1 cellular context compared by ENCODE assay signal in genomic region chr20:53608071-53608455, GRCh38.
TF ChIP-seq lines count a peak whose summit lies in the region.

No MANE protein-coding gene starts in this region.

TF ChIP-seq in K562, 482 proteins besides CTCF, POLR2A, EP300 and RAD21 (continued from another document):
- TF ChIP-seq HMGXB4 (CRISPR knock-in tag; IDR thresholded peaks at IDR 0.05) (no peak), PML (IDR thresholded peaks at IDR 0.05; ENCODE audit: low read length) (no peak), ZNF655 (CRISPR knock-in tag; IDR thresholded peaks at IDR 0.05) (no peak), NFIC (IDR thresholded peaks at IDR 0.05) (0 out of 2 replicates have a peak, but pooled peaks have one; percentile 17), CEBPG (CRISPR knock-in tag; IDR thresholded peaks at IDR 0.05) (no peak), CEBPG (tag; conservative IDR thresholded peaks at IDR 0.05 in 1 of 2, IDR thresholded peaks at IDR 0.05 in 1 of 2) (no peak), CSDE1 (IDR thresholded peaks at IDR 0.05) (no peak), JUN (IDR thresholded peaks at IDR 0.05; ENCODE audit: borderline replicate concordance, low read depth, low read length) (no peak), JUN (CRISPR knock-in tag; IDR thresholded peaks at IDR 0.05; ENCODE audit: borderline replicate concordance) (no peak), L3MBTL2 (IDR thresholded peaks at IDR 0.05) (no peak), MLLT1 (IDR thresholded peaks at IDR 0.05) (peak in 1 of 2 experiments; percentile 9; a peak in 2 of 4 replicates), CCNT2 (IDR thresholded peaks at IDR 0.05; ENCODE audit: borderline replicate concordance, extremely low read depth, insufficient read length, low read depth, low read length) (peak; percentile 3), BCLAF1 (IDR thresholded peaks at IDR 0.05; ENCODE audit: borderline replicate concordance in 1 of 2, control insufficient read depth in 1 of 2, low read depth in 2 of 2, low read length in 1 of 2) (peak in 1 of 2 experiments; percentile 68; a peak in 1 of 4 replicates), POLR2G (IDR thresholded peaks at IDR 0.05; ENCODE audit: low read depth, low read length) (no peak), TAF7 (tag; IDR thresholded peaks at IDR 0.05) (no peak), NBN (IDR thresholded peaks at IDR 0.05; ENCODE audit: low read depth) (0 out of 2 replicates have a peak, but pooled peaks have one; percentile 29), ARID2 (IDR thresholded peaks at IDR 0.05) (no peak)
